ENCODE assay signal across 2 cellular contexts in the genomic region with DNA sequence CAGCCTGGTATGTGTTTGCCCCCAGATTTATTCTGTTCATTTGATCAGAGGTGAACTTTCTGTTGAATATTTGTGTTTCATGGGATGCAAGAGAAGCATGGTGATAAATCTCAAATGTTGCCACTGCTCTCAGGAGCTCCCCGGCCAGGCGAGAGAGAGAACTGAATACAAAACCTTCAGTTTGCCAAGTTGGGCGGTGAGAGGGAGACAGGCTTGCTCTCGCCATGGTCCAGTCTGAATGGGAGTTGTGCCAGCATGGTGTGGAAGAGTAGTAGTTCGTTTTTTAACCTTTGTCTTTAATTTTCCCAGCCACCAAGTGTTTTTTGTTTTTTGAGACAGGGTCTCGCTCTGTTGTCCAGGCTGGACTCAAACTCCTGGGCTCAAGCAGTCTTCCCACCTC.
TF ChIP-seq lines count a peak whose summit lies in the region.

No MANE protein-coding gene starts in this region.

TF ChIP-seq in HCT116, 20 proteins besides CTCF, POLR2A, EP300 and RAD21:
- TF ChIP-seq ZFX (IDR thresholded peaks at IDR 0.05) (no peak), ZNF274 (IDR thresholded peaks at IDR 0.05; ENCODE audit: low read depth, low read length) (no peak), EZH2phosphoT487 (IDR thresholded peaks at IDR 0.05; ENCODE audit: borderline replicate concordance) (no peak), FOSL1 (IDR thresholded peaks at IDR 0.05; ENCODE audit: low read depth) (no peak), CEBPB (IDR thresholded peaks at IDR 0.05; ENCODE audit: low read depth) (no peak), CBX3 (IDR thresholded peaks at IDR 0.05; ENCODE audit: low read depth) (no peak), TCF7L2 (IDR thresholded peaks at IDR 0.05; ENCODE audit: borderline replicate concordance, extremely low read depth, insufficient read depth, insufficient read length) (no peak), ELF1 (IDR thresholded peaks at IDR 0.05; ENCODE audit: borderline replicate concordance, low read depth) (no peak), POLR2AphosphoS5 (IDR thresholded peaks at IDR 0.05; ENCODE audit: low read depth, low read length) (no peak), EGR1 (IDR thresholded peaks at IDR 0.05; ENCODE audit: low read depth) (no peak), ATF3 (IDR thresholded peaks at IDR 0.05) (no peak), SIN3A (IDR thresholded peaks at IDR 0.05; ENCODE audit: low read depth) (no peak), SP1 (IDR thresholded peaks at IDR 0.05; ENCODE audit: low read depth) (no peak)
- TF ChIP-seq, protein P1, sequence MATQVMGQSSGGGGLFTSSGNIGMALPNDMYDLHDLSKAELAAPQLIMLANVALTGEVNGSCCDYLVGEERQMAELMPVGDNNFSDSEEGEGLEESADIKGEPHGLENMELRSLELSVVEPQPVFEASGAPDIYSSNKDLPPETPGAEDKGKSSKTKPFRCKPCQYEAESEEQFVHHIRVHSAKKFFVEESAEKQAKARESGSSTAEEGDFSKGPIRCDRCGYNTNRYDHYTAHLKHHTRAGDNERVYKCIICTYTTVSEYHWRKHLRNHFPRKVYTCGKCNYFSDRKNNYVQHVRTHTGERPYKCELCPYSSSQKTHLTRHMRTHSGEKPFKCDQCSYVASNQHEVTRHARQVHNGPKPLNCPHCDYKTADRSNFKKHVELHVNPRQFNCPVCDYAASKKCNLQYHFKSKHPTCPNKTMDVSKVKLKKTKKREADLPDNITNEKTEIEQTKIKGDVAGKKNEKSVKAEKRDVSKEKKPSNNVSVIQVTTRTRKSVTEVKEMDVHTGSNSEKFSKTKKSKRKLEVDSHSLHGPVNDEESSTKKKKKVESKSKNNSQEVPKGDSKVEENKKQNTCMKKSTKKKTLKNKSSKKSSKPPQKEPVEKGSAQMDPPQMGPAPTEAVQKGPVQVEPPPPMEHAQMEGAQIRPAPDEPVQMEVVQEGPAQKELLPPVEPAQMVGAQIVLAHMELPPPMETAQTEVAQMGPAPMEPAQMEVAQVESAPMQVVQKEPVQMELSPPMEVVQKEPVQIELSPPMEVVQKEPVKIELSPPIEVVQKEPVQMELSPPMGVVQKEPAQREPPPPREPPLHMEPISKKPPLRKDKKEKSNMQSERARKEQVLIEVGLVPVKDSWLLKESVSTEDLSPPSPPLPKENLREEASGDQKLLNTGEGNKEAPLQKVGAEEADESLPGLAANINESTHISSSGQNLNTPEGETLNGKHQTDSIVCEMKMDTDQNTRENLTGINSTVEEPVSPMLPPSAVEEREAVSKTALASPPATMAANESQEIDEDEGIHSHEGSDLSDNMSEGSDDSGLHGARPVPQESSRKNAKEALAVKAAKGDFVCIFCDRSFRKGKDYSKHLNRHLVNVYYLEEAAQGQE (IDR thresholded peaks at IDR 0.05; ENCODE audit: low read depth) = no peak
- TF ChIP-seq, protein P2, sequence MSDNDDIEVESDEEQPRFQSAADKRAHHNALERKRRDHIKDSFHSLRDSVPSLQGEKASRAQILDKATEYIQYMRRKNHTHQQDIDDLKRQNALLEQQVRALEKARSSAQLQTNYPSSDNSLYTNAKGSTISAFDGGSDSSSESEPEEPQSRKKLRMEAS (IDR thresholded peaks at IDR 0.05) = no peak
TF ChIP-seq in HCT116: peak in this region for 0.

TF ChIP-seq in neural cell, 6 proteins besides CTCF, POLR2A, EP300 and RAD21:
- no peak for TF ChIP-seq TAF1 (IDR thresholded peaks at IDR 0.05; ENCODE audit: low read depth)
